33 cellular contexts compared by ENCODE assay signal in genomic region chr4:22708961-22709360, GRCh38. TPM values are rescaled to one million over a fixed set of nuclear protein-coding genes. Genes with fewer than 3 reads are reported as not detected.
"Had no signal": no experiment of that assay in that cellular context is flagged by ENCODE, and none has a peak within 500 bp of the region (broad histone marks: within the 10 kb centered on the region; RNA-seq: fewer than 3 reads in every experiment).

No MANE protein-coding gene starts in this region.

- ATAC-seq: natural killer cell; psoas muscle; right cardiac atrium; sciatic nerve; stimulated activated memory B cell treated with anti-CD40 and anti-IgM and Interleukin-4, amounts not matched to agents 10 μg/mL and 1 μg/mL and 100 μg/mL, for 72 hours; stimulated activated naive CD8-positive, alpha-beta T cell treated with anti-CD3 and anti-CD28 coated beads, Interleukin-15, amount 100 ng/mL, for 72 hours; stimulated activated naive CD8-positive, alpha-beta T cell treated with anti-CD3 and anti-CD28 coated beads, Interleukin-15, Interleukin-2, amounts not matched to agents 100 U/mL and 50 U/mL, for 24 hours; upper lobe of right lung had no signal

- H2AFZ ChIP-seq: neural progenitor cell, parathyroid adenoma had no signal

- DNase-seq: natural killer cell; occipital lobe; ovary; posterior cingulate gyrus; psoas muscle; right cardiac atrium; spleen; stimulated activated CD4-positive, alpha-beta T cell treated with anti-CD3 and anti-CD28 coated beads, Interleukin-12 subunit alpha, Interleukin-12 subunit beta, amount 100 ng/mL, for 4 hours; stimulated activated CD4-positive, alpha-beta T cell treated with anti-CD3 and anti-CD28 coated beads, Interleukin-1b, Interleukin-23, amount 100 ng/mL, for 48 hours; stimulated activated CD4-positive, alpha-beta T cell treated with anti-CD3 and anti-CD28 coated beads, Interleukin-4, amount 100 ng/mL, for 1 hour; stimulated activated CD4-positive, alpha-beta T cell treated with anti-CD3 and anti-CD28 coated beads, Interleukin-4, amount 100 ng/mL, for 4 hours; stimulated activated CD8-positive, alpha-beta memory T cell treated with anti-CD3 and anti-CD28 coated beads, Interleukin-4, amount 100 ng/mL, for 48 hours; stimulated activated naive CD4-positive, alpha-beta T cell; stimulated activated naive CD8-positive, alpha-beta T cell treated with anti-CD3 and anti-CD28 coated beads, Interleukin-15, amount 100 ng/mL, for 72 hours; stimulated activated naive CD8-positive, alpha-beta T cell treated with anti-CD3 and anti-CD28 coated beads, Interleukin-15, Interleukin-2, amounts not matched to agents 100 U/mL and 50 U/mL, for 24 hours; substantia nigra; testis; tibial artery; transverse colon; upper lobe of right lung; uterus had no signal

- H3K27ac Mint-ChIP-seq: natural killer cell; nephron; neural progenitor cell; progenitor cell of endocrine pancreas; stimulated activated memory B cell treated with anti-CD40 and anti-IgM and Interleukin-4, amounts not matched to agents 10 μg/mL and 1 μg/mL and 100 μg/mL, for 72 hours; stimulated activated naive CD8-positive, alpha-beta T cell treated with anti-CD3 and anti-CD28 coated beads, Interleukin-15, amount 100 ng/mL, for 72 hours; type B pancreatic cell had no signal

- H3K27me3 Mint-ChIP-seq: progenitor cell of endocrine pancreas; stimulated activated memory B cell treated with anti-CD40 and anti-IgM and Interleukin-4, amounts not matched to agents 10 μg/mL and 1 μg/mL and 100 μg/mL, for 72 hours; stimulated activated naive CD8-positive, alpha-beta T cell treated with anti-CD3 and anti-CD28 coated beads, Interleukin-15, amount 100 ng/mL, for 72 hours had no signal

- H3K36me3 ChIP-seq: neural progenitor cell, ovary, spleen, suprapubic skin, tibial artery, transverse colon, upper lobe of right lung, uterus had no signal

- H3K4me3 ChIP-seq: neural progenitor cell, ovary, psoas muscle, skin epidermis, smooth muscle cell, spleen, suprapubic skin, testis, tibial artery, transverse colon, upper lobe of right lung, uterus had no signal

- H3K9me3 ChIP-seq: ovary, psoas muscle, spleen, suprapubic skin, testis, tibial artery, transverse colon, upper lobe of right lung, uterus had no signal

- H3K27ac ChIP-seq: neural progenitor cell, ovary, parathyroid adenoma, psoas muscle, skin epidermis, spleen, suprapubic skin, testis, tibial artery, transverse colon, upper lobe of right lung, uterus had no signal

- H3K4me1 ChIP-seq: neural progenitor cell, parathyroid adenoma, psoas muscle, spleen, suprapubic skin, testis, tibial artery, upper lobe of right lung, uterus had no signal

- H3K4me1 Mint-ChIP-seq: natural killer cell; stimulated activated memory B cell treated with anti-CD40 and anti-IgM and Interleukin-4, amounts not matched to agents 10 μg/mL and 1 μg/mL and 100 μg/mL, for 72 hours had no signal

- H3K4me2 ChIP-seq: neural progenitor cell, smooth muscle cell had no signal

- H3K9me3 Mint-ChIP-seq: natural killer cell; nephron; neural progenitor cell; stimulated activated memory B cell treated with anti-CD40 and anti-IgM and Interleukin-4, amounts not matched to agents 10 μg/mL and 1 μg/mL and 100 μg/mL, for 72 hours; stimulated activated naive CD8-positive, alpha-beta T cell treated with anti-CD3 and anti-CD28 coated beads, Interleukin-15, amount 100 ng/mL, for 72 hours; type B pancreatic cell had no signal

- H3K27me3 ChIP-seq: neural progenitor cell, ovary, spleen, suprapubic skin, testis, tibial artery, transverse colon, upper lobe of right lung, uterus had no signal

- H3K4me3 Mint-ChIP-seq: natural killer cell; nephron; neural progenitor cell; stimulated activated memory B cell treated with anti-CD40 and anti-IgM and Interleukin-4, amounts not matched to agents 10 μg/mL and 1 μg/mL and 100 μg/mL, for 72 hours; stimulated activated naive CD8-positive, alpha-beta T cell treated with anti-CD3 and anti-CD28 coated beads, Interleukin-15, amount 100 ng/mL, for 72 hours; type B pancreatic cell had no signal

- H3K79me2 ChIP-seq: parathyroid adenoma had no signal

- H3K36me3 Mint-ChIP-seq: natural killer cell; neural progenitor cell; stimulated activated memory B cell treated with anti-CD40 and anti-IgM and Interleukin-4, amounts not matched to agents 10 μg/mL and 1 μg/mL and 100 μg/mL, for 72 hours; type B pancreatic cell had no signal

RNA-seq across cellular contexts. Expression of gene GBA3, which starts 16.2 kb away (rescaled TPM):
- total RNA-seq: natural killer cell, psoas muscle, right cardiac atrium, sciatic nerve, smooth muscle cell, urinary bladder had no signal
- polyA plus RNA-seq: neural cell, right cardiac atrium, smooth muscle cell had no signal
